In the genomic region with DNA sequence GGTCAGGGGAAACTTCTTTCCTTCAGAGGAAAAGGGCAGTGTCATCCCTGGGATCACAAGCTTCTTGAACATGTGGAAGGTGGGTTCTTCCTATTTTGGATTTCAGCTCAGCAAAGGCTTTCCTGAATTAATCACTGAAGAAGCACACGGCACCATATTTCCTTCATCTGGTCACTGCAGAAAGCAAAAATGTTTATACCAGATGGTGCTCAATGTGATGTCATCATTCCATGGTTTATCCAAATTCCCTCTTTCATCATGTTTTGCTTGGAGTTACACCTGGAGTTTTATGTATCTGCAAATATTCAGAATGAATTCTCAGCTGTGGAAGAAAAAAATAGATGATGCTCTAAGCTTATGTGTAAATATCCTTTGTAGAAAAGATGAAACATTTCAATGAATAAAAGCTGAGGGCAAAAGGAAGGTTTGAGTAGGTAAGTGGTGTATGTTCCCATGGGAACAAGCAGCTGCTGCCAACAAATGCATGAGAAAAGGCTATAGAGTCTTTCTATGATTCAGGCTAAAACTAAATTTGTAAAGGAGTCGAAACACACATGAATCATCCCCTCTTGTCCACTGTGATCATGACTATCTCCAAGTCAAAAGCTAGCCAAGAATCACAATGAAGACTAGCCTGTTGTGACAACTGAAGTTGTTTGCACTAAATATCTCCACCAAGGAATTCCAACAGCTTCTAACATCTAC, we compare ENCODE assay signal across 13 cellular contexts. TPM values are rescaled to one million over a fixed set of nuclear protein-coding genes. Genes with fewer than 3 reads are reported as not detected.
DNase-seq lines count a peak whose midpoint lies in the region; ATAC-seq and TF ChIP-seq lines count a peak whose summit lies in the region.
"Had no signal": no experiment of that assay in that cellular context is flagged by ENCODE, and none has a peak within 500 bp of the region (broad histone marks: within the 10 kb centered on the region; RNA-seq: fewer than 3 reads in every experiment).

No MANE protein-coding gene starts in this region.

- H2AK9ac ChIP-seq in IMR-90 (replicated peaks; ENCODE audit: low read depth, low read length, poor library complexity) = no peak overlapping the region

- H4K5ac ChIP-seq in IMR-90 (ENCODE audit: low read depth, low read length) = no peak overlapping the region; the same call in 1 of the 2 replicates

- H3K27me3 Mint-ChIP-seq in CD4-positive, alpha-beta memory T cell = peaks cover 18 to 26% of the 10 kb centered on the region in 2 donors

- POLR2A ChIA-PET in IMR-90 (lab: Charles Lee; ENCODE audit: unreplicated experiment) = no interaction called here
- POLR2A ChIA-PET in CD4-positive, alpha-beta memory T cell (lab: Charles Lee; ENCODE audit: partially characterized antibody) = no interaction called here

- peak; percentile 89 for DNase-seq in AG10803 (ENCODE audit: low read depth)
- peak; percentile 96 for DNase-seq in IMR-90
- peak; percentile 74 for DNase-seq in astrocyte of the hippocampus (ENCODE audit: low read depth, low spot score)
- DNase-seq in kidney glomerular epithelial cell (lab: John Stamatoyannopoulos, UW) = peak; percentile 91
- DNase-seq in HAP-1 (ENCODE audit: low spot score in 2 of 2) = no peak
- DNase-seq in COR-L47 (lab: John Stamatoyannopoulos, UW) = no peak
- DNase-seq in CD4-positive, alpha-beta memory T cell = no peak
- DNase-seq: activated CD4-positive, alpha-beta T cell treated with anti-CD3 and anti-CD28 coated beads for 1 hour; DND-41; left ventricle myocardium inferior; NCI-H1048; Peyer's patch had no signal

- peak overlapping the region; percentile 86; the same call in 1 of the 2 replicates for H3K18ac ChIP-seq in IMR-90 (ENCODE audit: low read depth, low read length)

- no peak for TF ChIP-seq POLR2A in IMR-90 (IDR thresholded peaks at IDR 0.05; ENCODE audit: low read depth, low read length)

- WGBS in IMR-90 (ENCODE audit: extremely low coverage in 2 of 2, insufficient read length in 1 of 2), 2 experiments = no CpG with 5 or more reads among the region's 2 CpGs

- ATAC-seq in IMR-90 (ENCODE audit: low read depth) (peak; percentile 72), GM21526 (IDR thresholded peaks at IDR 0.05; ENCODE audit: low FRiP score, unreplicated experiment) (no peak)

- H3K4me1 ChIP-seq in IMR-90 (ENCODE audit: control insufficient read depth, insufficient read depth, low read length) (peaks cover 9% of the 10 kb centered on the region), HAP-1 (no peaks in the 10 kb centered on the region)
- no peaks in the 10 kb centered on the region for H3K4me1 ChIP-seq in CD4-positive, alpha-beta memory T cell (ENCODE audit: insufficient read depth, low read length)
- H3K4me1 ChIP-seq: Peyer's patch had no signal

- H3K56ac ChIP-seq in IMR-90 (ENCODE audit: extremely low read depth, insufficient read depth, low read length) = no peak overlapping the region

- H4K20me1 ChIP-seq in IMR-90 (ENCODE audit: insufficient read depth, low read length) = no peaks in the 10 kb centered on the region

- no peak overlapping the region; the same call in 1 of the 2 replicates for H3K14ac ChIP-seq in IMR-90 (replicated peaks; ENCODE audit: low read depth, low read length)

- TF ChIP-seq CTCF in AG10803 (conservative IDR thresholded peaks at IDR 0.05; ENCODE audit: low read length) (no peak), IMR-90 (conservative IDR thresholded peaks at IDR 0.05; ENCODE audit: low read depth, low read length) (no peak)

- H3K9me1 ChIP-seq in IMR-90 (ENCODE audit: insufficient read depth, low read length) = peaks cover 4% of the 10 kb centered on the region; the same call in 1 of the 2 replicates

- H2AK5ac ChIP-seq in IMR-90 (ENCODE audit: low read depth, low read length) = no peak overlapping the region

- CTCF ChIA-PET in IMR-90 (lab: Yijun Ruan, JAX) = interaction anchor here (0.6 to 1.3 kb wide), 5 partner anchors 12 to 38 kb away, joined by 3 to 6 read pairs (median 3); no protein-coding TSS in a partner anchor
- CTCF ChIA-PET in CD4-positive, alpha-beta memory T cell (lab: Charles Lee; ENCODE audit: partially characterized antibody) = interaction anchor here (0.7 to 9.1 kb wide), 4 partner anchors 12 to 187 kb away, joined by 3 to 53 read pairs (median 4); no protein-coding TSS in a partner anchor

- in situ Hi-C loops in IMR-90 (cut with MboI; ENCODE audit: low sequenced_read_pairs) (no loop called here), HAP-1 (cut with MboI; ENCODE audit: low sequenced_read_pairs) (loop anchor here (10.0 kb wide), 1 partner anchor 105 kb away; no protein-coding TSS in a partner anchor)

- no peaks in the 10 kb centered on the region for H3K4me1 Mint-ChIP-seq in CD4-positive, alpha-beta memory T cell

- no peaks in the 10 kb centered on the region for H3K36me3 Mint-ChIP-seq in CD4-positive, alpha-beta memory T cell

- H3K23ac ChIP-seq in IMR-90 (ENCODE audit: low read depth, low read length) = no peak overlapping the region; the same call in 1 of the 2 replicates

- H3K9me3 Mint-ChIP-seq in CD4-positive, alpha-beta memory T cell = no peaks in the 10 kb centered on the region

- H3K36me3 ChIP-seq in IMR-90 (ENCODE audit: control insufficient read depth, insufficient read depth, low read length) = no peaks in the 10 kb centered on the region
- no peaks in the 10 kb centered on the region for H3K36me3 ChIP-seq in HAP-1 (replicated peaks)
- no peaks in the 10 kb centered on the region for H3K36me3 ChIP-seq in CD4-positive, alpha-beta memory T cell (ENCODE audit: insufficient read depth, low read length)
- H3K36me3 ChIP-seq: left ventricle myocardium inferior, Peyer's patch had no signal

- H3K9me3 ChIP-seq in IMR-90 (ENCODE audit: control insufficient read depth, insufficient read depth, low read length) (no peaks in the 10 kb centered on the region), HAP-1 (no peaks in the 10 kb centered on the region)
- H3K9me3 ChIP-seq in CD4-positive, alpha-beta memory T cell (ENCODE audit: control insufficient read depth in 1 of 2, low read length in 2 of 2) = no peaks in the 10 kb centered on the region
- H3K9me3 ChIP-seq: left ventricle myocardium inferior, Peyer's patch had no signal

- H3K4me3 Mint-ChIP-seq in CD4-positive, alpha-beta memory T cell = no peak overlapping the region

- no peak overlapping the region for H3K9ac ChIP-seq in IMR-90 (ENCODE audit: low read depth, low read length)

- peak overlapping the region in 1 of 2 experiments; percentile 44; a peak in 2 of 4 replicates for H4K8ac ChIP-seq in IMR-90 (ENCODE audit: low read depth in 2 of 2, low read length in 2 of 2)

- peak overlapping the region; percentile 79; the same call in 1 of the 2 replicates for H3K4me2 ChIP-seq in IMR-90 (ENCODE audit: low read depth, low read length)

- H2BK15ac ChIP-seq in IMR-90 (ENCODE audit: low read depth, low read length) = peak overlapping the region; percentile 65; the same call in 2 of the 3 replicates

- H3K27me3 ChIP-seq in IMR-90 (ENCODE audit: control insufficient read depth, insufficient read depth, low read length) (no peaks in the 10 kb centered on the region), HAP-1 (ENCODE audit: low read depth) (peaks cover 17% of the 10 kb centered on the region)
- peaks cover 9% of the 10 kb centered on the region for H3K27me3 ChIP-seq in CD4-positive, alpha-beta memory T cell (ENCODE audit: insufficient read depth, low read length)
- H3K27me3 ChIP-seq: Peyer's patch had no signal

- peak overlapping the region; percentile 67 for H2BK20ac ChIP-seq in IMR-90 (ENCODE audit: low read depth, low read length)

- peak overlapping the region; percentile 36; the same call in 1 of the 2 replicates for H3K27ac ChIP-seq in IMR-90 (ENCODE audit: insufficient read depth, low read length)
- H3K27ac ChIP-seq in CD4-positive, alpha-beta memory T cell (ENCODE audit: low read depth, low read length) = no peak overlapping the region
- H3K27ac ChIP-seq: left ventricle myocardium inferior, Peyer's patch had no signal

- H3K4me3 ChIP-seq in AG10803 (ENCODE audit: low read length) (no peak overlapping the region), IMR-90 (ENCODE audit: insufficient read depth, low read depth, low read length) (no peak overlapping the region), HAP-1 (no peak overlapping the region)
- H3K4me3 ChIP-seq in CD4-positive, alpha-beta memory T cell (ENCODE audit: low read length in 2 of 2) = no peak overlapping the region
- H3K4me3 ChIP-seq: left ventricle myocardium inferior, Peyer's patch had no signal

- peak overlapping the region; percentile 54; the same call in 1 of the 2 replicates for H4K91ac ChIP-seq in IMR-90 (ENCODE audit: insufficient read depth, low read depth, low read length)

- 0 out of 2 replicates have a peak, but pooled peaks have one; percentile 2 for TF ChIP-seq RAD21 in IMR-90 (IDR thresholded peaks at IDR 0.05; ENCODE audit: low read length)

- H2BK120ac ChIP-seq in IMR-90 (ENCODE audit: low read depth, low read length) = peak overlapping the region; percentile 81

- H3K27ac Mint-ChIP-seq in CD4-positive, alpha-beta memory T cell = no peak overlapping the region

- no peaks in the 10 kb centered on the region for H3K79me1 ChIP-seq in IMR-90 (ENCODE audit: low read depth in 1 of 2, low read length in 2 of 2)

- peak overlapping the region; percentile 87 for H2BK5ac ChIP-seq in IMR-90 (ENCODE audit: low read depth, low read length, poor library complexity, severe bottlenecking)

- intact Hi-C loops in IMR-90 (cut with micrococcal nuclease) = no loop called here
- intact Hi-C loops in CD4-positive, alpha-beta memory T cell (cut with micrococcal nuclease) = no loop called here

- no peak overlapping the region for H2AFZ ChIP-seq in IMR-90 (replicated peaks; ENCODE audit: low read length, poor library complexity)

- no TSS peak for BruUV-seq in IMR-90 (replicated peaks; lab: Mats Ljungman, UMichigan)

- dilution Hi-C loops in IMR-90 (cut with HindIII; ENCODE audit: low sequenced_read_pairs, unreplicated experiment) = no loop called here

- peak overlapping the region; percentile 74; the same call in 1 of the 2 replicates for H3K4ac ChIP-seq in IMR-90 (ENCODE audit: low read depth, low read length)

TF ChIP-seq in IMR-90, 13 proteins besides CTCF, POLR2A, EP300 and RAD21 (continues in another document):
- TF ChIP-seq BHLHE40 (IDR thresholded peaks at IDR 0.05; ENCODE audit: low read depth, low read length) (no peak), CEBPB (IDR thresholded peaks at IDR 0.05; ENCODE audit: low read depth, low read length) (peak; percentile 77), MXI1 (IDR thresholded peaks at IDR 0.05; ENCODE audit: borderline replicate concordance, low read depth, low read length) (0 out of 2 replicates have a peak, but pooled peaks have one; percentile 9), FOS (IDR thresholded peaks at IDR 0.05; ENCODE audit: low read depth, low read length) (peak; percentile 84), RCOR1 (IDR thresholded peaks at IDR 0.05; ENCODE audit: insufficient replicate concordance, low read length) (no peak)

RNA-seq across cellular contexts. Expression of gene BPGM, which starts 26.9 kb away (rescaled TPM):
- 18.8 and 32.8 TPM in 2 replicates for total RNA-seq in IMR-90 (2012; rRNA removed)
- polyA plus RNA-seq in IMR-90 (2012; rRNA removed) = 16.8 and 20.0 TPM in 2 replicates
- 5.1 and 9.8 TPM in 2 replicates for polyA plus RNA-seq in IMR-90 (2012; cell fraction: cytosol; rRNA removed)
- polyA plus RNA-seq in IMR-90 (2012; cell fraction: nucleus; rRNA removed; ENCODE audit: low replicate concordance) = 1.6 and 14.7 TPM in 2 replicates
- total RNA-seq in CD4-positive, alpha-beta memory T cell = 10 to 100 TPM; 13.7 to 14.7 TPM
- 10 to 100 TPM; 22.1 to 27.8 TPM for polyA plus RNA-seq in CD4-positive, alpha-beta memory T cell

Comparison
In these comparisons a context has a peak if more than half of its experiments do, and no peak if none do; other contexts are left out.
1. DNase-seq: peak in AG10803 (single experiment), IMR-90 (single experiment), astrocyte of the hippocampus (single experiment) and kidney glomerular epithelial cell (single experiment); none in HAP-1 (0 of 2), COR-L47 (single experiment) and CD4-positive, alpha-beta memory T cell (0 of 5).